In genomic region chr11:10273738-10274137, GRCh38 we compare ENCODE assay signal across 16 cellular contexts. TPM values are rescaled to one million over a fixed set of nuclear protein-coding genes. Genes with fewer than 3 reads are reported as not detected.
DNase-seq lines count a peak whose midpoint lies in the region; ATAC-seq and TF ChIP-seq lines count a peak whose summit lies in the region.
"Had no signal": no experiment of that assay in that cellular context is flagged by ENCODE, and none has a peak within 500 bp of the region (broad histone marks: within the 10 kb centered on the region; RNA-seq: fewer than 3 reads in every experiment).

No MANE protein-coding gene starts in this region.

- H3K27ac Mint-ChIP-seq in HFFc6, result peak overlapping the region; percentile 38; the same call in 1 of the 2 replicates
- no peak overlapping the region for H3K27ac Mint-ChIP-seq in stimulated activated naive CD8-positive, alpha-beta T cell treated with anti-CD3 and anti-CD28 coated beads, Interleukin-15, amount 100 ng/mL, for 72 hours
- H3K27ac Mint-ChIP-seq: B cell, T-cell had no signal

- H3K4me2 ChIP-seq in PC-3 (ENCODE audit: low read length) (no peak overlapping the region), OCI-LY7 (ENCODE audit: low read length) (no peak overlapping the region)

- no peak overlapping the region for H3K4me3 ChIP-seq in PC-3 (ENCODE audit: low read length)
- H3K4me3 ChIP-seq in gastroesophageal sphincter, result peak overlapping the region in 1 of 2 donors; percentile 0
- no peak overlapping the region for H3K4me3 ChIP-seq in OCI-LY7 (ENCODE audit: low read depth, low read length, poor library complexity, severe bottlenecking)

- H3K36me3 Mint-ChIP-seq in HFFc6 (ENCODE audit: low read depth), result no peaks in the 10 kb centered on the region
- H3K36me3 Mint-ChIP-seq: CD4-positive, CD25-positive, alpha-beta regulatory T cell had no signal

- H3K27me3 Mint-ChIP-seq in HFFc6 (ENCODE audit: insufficient read depth), result no peaks in the 10 kb centered on the region; the same call in 1 of the 2 replicates
- H3K27me3 Mint-ChIP-seq in stimulated activated naive CD8-positive, alpha-beta T cell treated with anti-CD3 and anti-CD28 coated beads, Interleukin-15, amount 100 ng/mL, for 72 hours, result no peaks in the 10 kb centered on the region
- H3K27me3 Mint-ChIP-seq: T-cell had no signal

- no peak for TF ChIP-seq EP300 in gastroesophageal sphincter (IDR thresholded peaks at IDR 0.05)

- H3K9me3 Mint-ChIP-seq in HFFc6, result no peaks in the 10 kb centered on the region
- no peaks in the 10 kb centered on the region for H3K9me3 Mint-ChIP-seq in stimulated activated naive CD8-positive, alpha-beta T cell treated with anti-CD3 and anti-CD28 coated beads, Interleukin-15, amount 100 ng/mL, for 72 hours
- H3K9me3 Mint-ChIP-seq: T-cell had no signal

- no peaks in the 10 kb centered on the region for H3F3A ChIP-seq in PC-3 (ENCODE audit: low read length, unreplicated experiment)

- H3K36me3 ChIP-seq in PC-3 (ENCODE audit: low read depth, low read length) (no peaks in the 10 kb centered on the region), gastroesophageal sphincter (no peaks in the 10 kb centered on the region), OCI-LY7 (ENCODE audit: insufficient read depth, low read length) (no peaks in the 10 kb centered on the region)

- H3K4me1 ChIP-seq in PC-3 (ENCODE audit: insufficient read depth, low read length) (peaks cover 6% of the 10 kb centered on the region; the same call in 1 of the 2 replicates), gastroesophageal sphincter (peaks cover 5 to 45% (median 7%) of the 10 kb centered on the region in 3 donors), OCI-LY7 (ENCODE audit: insufficient read depth, low read length, poor library complexity, severe bottlenecking) (peaks cover 6% of the 10 kb centered on the region)

- no peak overlapping the region for H2AFZ ChIP-seq in PC-3 (ENCODE audit: low read length)
- H2AFZ ChIP-seq in OCI-LY7 (ENCODE audit: low read length), result no peak overlapping the region

- DNase-seq in HFFc6 (no peak), PC-3 (no peak), NCI-H446 (lab: John Stamatoyannopoulos, UW) (no peak), RKO (ENCODE audit: low spot score) (no peak), OCI-LY7 (ENCODE audit: low spot score) (no peak), NCI-H526 (lab: John Stamatoyannopoulos, UW) (no peak)
- no peak for DNase-seq in stimulated activated naive CD8-positive, alpha-beta T cell treated with anti-CD3 and anti-CD28 coated beads, Interleukin-15, amount 100 ng/mL, for 72 hours
- DNase-seq: CD4-positive, CD25-positive, alpha-beta regulatory T cell; EL; NCI-H187 treated with DMSO at 0.1 percent for 48 hours; NCI-H345; NCI-H69; NK-92 treated with Interleukin-12 subunit alpha and Interleukin-12 subunit beta, amount 100 ng/mL, for 24 hours; T-cell had no signal

- CTCF ChIA-PET in PC-3 (lab: Charles Lee) (no interaction called here), OCI-LY7 (lab: Charles Lee; ENCODE audit: unreplicated experiment) (no interaction called here)

- no peak for TF ChIP-seq POLR2A in gastroesophageal sphincter (IDR thresholded peaks at IDR 0.05)

- intact Hi-C loops in PC-3 (cut with micrococcal nuclease) (no loop called here), OCI-LY7 (cut with micrococcal nuclease; ENCODE audit: unreplicated experiment) (no loop called here)

- H4K20me1 ChIP-seq in PC-3 (ENCODE audit: low read length) (no peaks in the 10 kb centered on the region), OCI-LY7 (ENCODE audit: insufficient read depth, low read length) (0 out of 2 replicates have a peak, but pooled peaks cover under 1% of the 10 kb centered on the region)

- H3K9me2 ChIP-seq in PC-3 (replicated peaks; ENCODE audit: low read length), result no peaks in the 10 kb centered on the region
- no peaks in the 10 kb centered on the region for H3K9me2 ChIP-seq in OCI-LY7 (ENCODE audit: insufficient read depth, low read length)

- POLR2A ChIA-PET in PC-3 (lab: Charles Lee; ENCODE audit: unreplicated experiment), result interaction anchor here (0.6 kb wide), 1 partner anchor 516 kb away, joined by 6 read pairs; no protein-coding TSS in a partner anchor
- POLR2A ChIA-PET in OCI-LY7 (lab: Charles Lee), result interaction anchor here (0.6 to 0.7 kb wide), 2 partner anchors 70 to 711 kb away, joined by 4 to 12 read pairs; no protein-coding TSS in a partner anchor

- H3K27me3 ChIP-seq in PC-3 (ENCODE audit: low read length) (no peaks in the 10 kb centered on the region), gastroesophageal sphincter (no peaks in the 10 kb centered on the region)

- peak; percentile 16 for ATAC-seq in PC-3
- ATAC-seq in gastroesophageal sphincter, result no peak
- ATAC-seq in stimulated activated naive CD8-positive, alpha-beta T cell treated with anti-CD3 and anti-CD28 coated beads, Interleukin-15, amount 100 ng/mL, for 72 hours, result peak; percentile 53
- ATAC-seq: T-cell had no signal

- BruUV-seq in PC-3 (replicated peaks; lab: Mats Ljungman, UMichigan), result no TSS peak
- BruUV-seq in OCI-LY7 (replicated peaks; lab: Mats Ljungman, UMichigan), result no TSS peak

- no peak for TF ChIP-seq CTCF in HFFc6 (IDR thresholded peaks at IDR 0.05)
- no peak for TF ChIP-seq CTCF in PC-3 (conservative IDR thresholded peaks at IDR 0.05; ENCODE audit: low read depth, low read length)
- TF ChIP-seq CTCF in gastroesophageal sphincter (IDR thresholded peaks at IDR 0.05), result no peak
- TF ChIP-seq CTCF in OCI-LY7 (conservative IDR thresholded peaks at IDR 0.05; ENCODE audit: low read length), result no peak

- H3K4me3 Mint-ChIP-seq in HFFc6, result no peak overlapping the region
- H3K4me3 Mint-ChIP-seq in stimulated activated naive CD8-positive, alpha-beta T cell treated with anti-CD3 and anti-CD28 coated beads, Interleukin-15, amount 100 ng/mL, for 72 hours, result no peak overlapping the region
- H3K4me3 Mint-ChIP-seq: B cell; CD4-positive, CD25-positive, alpha-beta regulatory T cell; T-cell had no signal

- H3K9ac ChIP-seq in PC-3 (ENCODE audit: low read length), result no peak overlapping the region

- H3K9me3 ChIP-seq in PC-3 (ENCODE audit: low read length) (no peaks in the 10 kb centered on the region), gastroesophageal sphincter (no peaks in the 10 kb centered on the region), OCI-LY7 (ENCODE audit: low read length) (no peaks in the 10 kb centered on the region)

- H3K79me2 ChIP-seq in PC-3 (ENCODE audit: low read length) (0 out of 2 replicates have a peak, but pooled peaks cover 17% of the 10 kb centered on the region), OCI-LY7 (ENCODE audit: insufficient read depth, low read depth, low read length) (no peaks in the 10 kb centered on the region)

- H3K27ac ChIP-seq in PC-3 (ENCODE audit: low read length) (no peak overlapping the region), gastroesophageal sphincter (peak overlapping the region; percentile 1 to 73 (median 64)), OCI-LY7 (ENCODE audit: low read depth, low read length, poor library complexity, severe bottlenecking) (no peak overlapping the region)

- peaks cover 54% of the 10 kb centered on the region for H3K4me1 Mint-ChIP-seq in HFFc6 (ENCODE audit: low read depth)
- peaks cover 16% of the 10 kb centered on the region for H3K4me1 Mint-ChIP-seq in stimulated activated naive CD8-positive, alpha-beta T cell treated with anti-CD3 and anti-CD28 coated beads, Interleukin-15, amount 100 ng/mL, for 72 hours

RNA-seq across cellular contexts. Expression of gene SBF2, which starts 20.3 kb away (rescaled TPM):
- total RNA-seq in HFFc6 (2021; fragmentation: NEBNext Ultra II Directional; extraction: Animal tissue kit (Norgen Biotek cat#: 25700)), result 10 to 100 TPM; 25.2 to 36.0 (median 30.7) TPM
- 30.3 and 31.3 TPM in 2 replicates for total RNA-seq in PC-3 (2014; rRNA removed)
- total RNA-seq in gastroesophageal sphincter, result 10 to 100 TPM; 52.8 to 87.9 (median 62.4) TPM
- 12.4 and 14.3 TPM in 2 replicates for total RNA-seq in OCI-LY7 (2014; rRNA removed; shearing (Covaris generic))
- total RNA-seq in OCI-LY7 (2022), result 12.9 and 15.2 TPM in 2 replicates

RNA-seq across cellular contexts. Expression of gene ADM, which starts 31.1 kb away (rescaled TPM):
- total RNA-seq in HFFc6 (2021; fragmentation: NEBNext Ultra II Directional; extraction: Animal tissue kit (Norgen Biotek cat#: 25700)), result 100 to 1,000 TPM; 219 to 346 (median 321) TPM
- total RNA-seq in PC-3 (2014; rRNA removed) (68.0 and 82.5 TPM in 2 replicates), gastroesophageal sphincter (100 to 1,000 TPM in 1 of 4 donors, 10 to 100 TPM in 3; 36.3 to 108 (median 81.8) TPM), OCI-LY7 (2022) (0.20 and 0.46 TPM in 2 replicates)
- total RNA-seq in OCI-LY7 (2014; rRNA removed; shearing (Covaris generic)), result 4.9 and 5.9 TPM in 2 replicates

Comparison
In these comparisons a context has a peak if more than half of its experiments do, and no peak if none do; other contexts are left out.
1. H3K27ac ChIP-seq: peak in gastroesophageal sphincter (4 of 4); none in PC-3 (single experiment) and OCI-LY7 (single experiment).
2. RNA of gene ADM, which starts 31.1 kb away (total RNA-seq): 219 to 346 TPM in HFFc6, 36.3 to 108 TPM in gastroesophageal sphincter and 68.0 to 82.5 TPM in PC-3; 0.20 to 5.9 TPM in OCI-LY7; every median in the first group is over 4 times any median in the second.